In the genomic region with DNA sequence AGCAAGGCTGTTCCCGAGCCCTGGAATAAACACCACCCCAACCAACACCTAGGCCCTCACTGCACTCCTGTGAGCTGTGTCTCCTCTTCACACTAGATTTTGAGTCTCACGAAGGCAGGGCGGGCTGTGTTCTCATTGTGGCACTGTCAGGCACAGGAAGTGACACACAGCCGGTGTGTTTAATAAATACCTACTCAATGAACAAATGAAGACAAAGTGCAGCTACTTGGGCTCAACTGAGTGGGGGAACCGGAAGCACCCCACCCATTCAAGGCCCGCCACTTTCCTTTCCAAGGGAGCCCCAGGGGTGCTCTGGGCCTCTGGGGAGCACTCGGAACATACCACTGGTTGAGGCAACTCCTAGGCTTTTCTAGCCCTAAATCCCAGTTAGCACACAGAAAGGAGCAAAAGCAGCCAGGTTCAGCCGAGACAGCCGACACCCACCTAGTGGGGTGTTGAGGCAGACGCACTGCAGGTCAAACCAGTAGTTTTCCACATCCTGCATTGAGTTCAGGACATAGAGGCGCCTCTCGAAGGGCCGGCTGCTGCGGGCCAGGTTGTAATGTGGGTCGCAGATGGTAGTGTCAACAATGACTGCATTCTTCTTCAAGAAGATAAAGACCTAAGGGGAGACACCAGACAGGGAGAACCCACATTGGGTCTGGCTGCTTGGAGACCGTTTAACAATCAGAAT, we compare ENCODE assay signal across 1 cellular context.
A peak's percentile ranks its signal among the peaks of the same experiment; 100 is the strongest.
TF ChIP-seq lines count a peak whose summit lies in the region.

No MANE protein-coding gene starts in this region.

TF ChIP-seq in endothelial cell of umbilical vein, 7 proteins besides CTCF, POLR2A, EP300 and RAD21:
- TF ChIP-seq, protein P1, sequence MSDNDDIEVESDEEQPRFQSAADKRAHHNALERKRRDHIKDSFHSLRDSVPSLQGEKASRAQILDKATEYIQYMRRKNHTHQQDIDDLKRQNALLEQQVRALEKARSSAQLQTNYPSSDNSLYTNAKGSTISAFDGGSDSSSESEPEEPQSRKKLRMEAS (IDR thresholded peaks at IDR 0.05; ENCODE audit: insufficient read depth, insufficient read length): no peak
- peak; percentile 43 for TF ChIP-seq JUN (IDR thresholded peaks at IDR 0.05; ENCODE audit: borderline replicate concordance, insufficient read depth, insufficient read length, low read depth)
- TF ChIP-seq MYC (IDR thresholded peaks at IDR 0.05; ENCODE audit: low read depth, low read length): no peak
- TF ChIP-seq FOS (IDR thresholded peaks at IDR 0.05; ENCODE audit: borderline replicate concordance, insufficient read depth, low read length): no peak
- no peak for TF ChIP-seq EZH2 (IDR thresholded peaks at IDR 0.05; ENCODE audit: borderline replicate concordance, low read depth, low read length, severe bottlenecking)
- no peak for TF ChIP-seq GATA2 (IDR thresholded peaks at IDR 0.05; ENCODE audit: insufficient read depth, insufficient read length, low read depth, low read length)
- peak; percentile 43 for TF ChIP-seq POLR2AphosphoS5 (IDR thresholded peaks at IDR 0.05; ENCODE audit: insufficient read depth, low read depth, low read length)
